Comparison of ENCODE assay signal across 18 cellular contexts in genomic region chr5:148002471-148002870, GRCh38.
"Had no signal": no experiment of that assay in that cellular context is flagged by ENCODE, and none has a peak within 500 bp of the region (broad histone marks: within the 10 kb centered on the region; RNA-seq: fewer than 3 reads in every experiment).

No MANE protein-coding gene starts in this region.

- H3K4me1 ChIP-seq: colonic mucosa, left ventricle myocardium inferior, prostate gland, upper lobe of left lung had no signal

- H3K9me3 ChIP-seq: colonic mucosa, ovary, prostate gland had no signal

- H3K27me3 ChIP-seq: colonic mucosa, ovary, upper lobe of left lung had no signal

- H3K27ac ChIP-seq: colonic mucosa, dorsolateral prefrontal cortex, left ventricle myocardium inferior, ovary, prostate gland, upper lobe of left lung had no signal

- ATAC-seq: effector memory CD8-positive, alpha-beta T cell; natural killer cell treated with Interleukin-12 subunit alpha and Interleukin-12 subunit beta and Interleukin-15 and Interleukin-18, amount 100 ng/mL, for 72 hours; stimulated activated naive CD8-positive, alpha-beta T cell treated with anti-CD3 and anti-CD28 coated beads, Interleukin-15, Interleukin-2, amounts not matched to agents 100 U/mL and 50 U/mL, for 24 hours had no signal

- FAIRE-seq: astrocyte had no signal

- DNase-seq: activated CD4-positive, alpha-beta T cell treated with anti-CD3 and anti-CD28 coated beads for 1 hour; activated gamma-delta T cell treated with Interleukin-2 at 50 U/mL for 16 hours; activated T-cell treated with anti-CD3 and anti-CD28 coated beads, Interleukin-2, amount 50 U/mL, for 1 hour; colonic mucosa; dorsolateral prefrontal cortex; effector memory CD8-positive, alpha-beta T cell; foreskin melanocyte; kidney glomerular epithelial cell; left ventricle myocardium inferior; ovary; stimulated activated CD4-positive, alpha-beta T cell treated with anti-CD3 and anti-CD28 coated beads, Interleukin-12 subunit alpha, Interleukin-12 subunit beta, amount 100 ng/mL, for 4 hours; stimulated activated CD4-positive, alpha-beta T cell treated with anti-CD3 and anti-CD28 coated beads, Interleukin-4, amount 100 ng/mL, for 4 hours; stimulated activated naive CD8-positive, alpha-beta T cell treated with anti-CD3 and anti-CD28 coated beads, Interleukin-15, Interleukin-2, amounts not matched to agents 100 U/mL and 50 U/mL, for 24 hours; T-helper 1 cell; upper lobe of left lung had no signal

- H3K36me3 ChIP-seq: colonic mucosa, left ventricle myocardium inferior, ovary, prostate gland, upper lobe of left lung had no signal

- H3K4me3 ChIP-seq: colonic mucosa, dorsolateral prefrontal cortex, left ventricle myocardium inferior, ovary, prostate gland, upper lobe of left lung had no signal
